In the genomic region with DNA sequence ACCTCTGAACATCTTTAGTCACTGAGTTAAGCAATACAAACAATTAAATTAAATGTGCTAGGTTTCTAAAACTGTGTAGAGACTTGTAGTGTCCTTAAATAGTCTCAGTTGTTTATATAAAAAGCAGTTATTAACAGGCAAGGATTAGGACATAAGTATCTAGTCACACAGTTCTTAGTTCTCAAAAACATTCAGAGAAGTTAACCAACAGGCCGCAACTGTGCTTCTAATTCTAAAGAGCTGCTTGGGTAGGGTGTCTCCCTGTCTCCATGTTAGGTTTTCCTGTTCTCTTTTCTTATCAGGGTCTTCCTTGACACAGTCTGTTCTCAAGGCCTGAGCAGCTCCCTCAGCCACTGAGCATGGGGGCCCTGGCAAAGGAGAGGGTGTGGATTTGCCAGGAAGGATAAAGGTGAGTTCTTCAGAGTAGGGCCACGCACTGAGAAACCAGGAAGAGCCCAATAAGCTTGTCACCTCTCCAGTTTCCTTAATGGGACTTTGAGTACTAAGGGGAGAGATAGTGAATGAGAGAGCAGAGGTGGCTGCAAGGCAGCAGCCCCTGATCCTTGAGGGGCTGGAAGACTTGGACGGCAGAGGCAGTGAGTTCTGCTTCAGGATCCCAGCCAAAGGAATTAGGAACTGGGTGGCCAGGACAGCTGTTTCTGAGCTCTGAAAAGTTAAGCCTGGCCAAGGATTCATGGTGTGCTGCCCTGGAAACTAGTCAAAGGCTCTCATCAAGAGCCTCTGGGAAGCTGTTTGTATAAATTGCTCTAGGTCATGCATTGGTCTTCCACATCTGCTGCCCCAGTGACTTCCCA, we compare ENCODE assay signal across 17 cellular contexts.
DNase-seq lines count a peak whose midpoint lies in the region; ATAC-seq and TF ChIP-seq lines count a peak whose summit lies in the region.
"Had no signal": no experiment of that assay in that cellular context is flagged by ENCODE, and none has a peak within 500 bp of the region (broad histone marks: within the 10 kb centered on the region; RNA-seq: fewer than 3 reads in every experiment).

No MANE protein-coding gene starts in this region.

- WGBS in transverse colon (ENCODE audit: low coverage in 1 of 2), 2 donors = 57 to 80% methylated on average over 1 to 3 of the region's 3 CpGs

- H3K4me3 ChIP-seq in OCI-LY7 (ENCODE audit: low read depth, low read length, poor library complexity, severe bottlenecking) (no peak overlapping the region), mucosa of rectum (ENCODE audit: low read length in 2 of 2) (no peak overlapping the region), transverse colon (no peak overlapping the region)
- H3K4me3 ChIP-seq: GM12878, lung, upper lobe of left lung had no signal

- BruUV-seq in OCI-LY7 (replicated peaks; lab: Mats Ljungman, UMichigan) = no TSS peak

- H3K79me2 ChIP-seq in OCI-LY7 (ENCODE audit: insufficient read depth, low read depth, low read length) = no peaks in the 10 kb centered on the region
- H3K79me2 ChIP-seq: parathyroid adenoma had no signal

- intact Hi-C loops in OCI-LY7 (cut with micrococcal nuclease; ENCODE audit: unreplicated experiment) (no loop called here), transverse colon (cut with DNase I; ENCODE audit: low total_unique reads) (no loop called here), posterior cingulate gyrus (cut with DNase I) (no loop called here)

- TF ChIP-seq CTCF in OCI-LY7 (conservative IDR thresholded peaks at IDR 0.05; ENCODE audit: low read length) (no peak), transverse colon (IDR thresholded peaks at IDR 0.05) (no peak)

- H3K9me3 ChIP-seq in OCI-LY7 (ENCODE audit: low read length) = no peaks in the 10 kb centered on the region
- no peaks in the 10 kb centered on the region for H3K9me3 ChIP-seq in mucosa of rectum (ENCODE audit: control insufficient read depth in 2 of 2, low read length in 2 of 2)
- H3K9me3 ChIP-seq in transverse colon = no peaks in the 10 kb centered on the region
- H3K9me3 ChIP-seq: upper lobe of left lung had no signal

- H3K4me2 ChIP-seq in OCI-LY7 (ENCODE audit: low read length) = no peak overlapping the region

- ATAC-seq in HG03196 (IDR thresholded peaks at IDR 0.05; ENCODE audit: unreplicated experiment) (no peak), GM21529 (IDR thresholded peaks at IDR 0.05; ENCODE audit: unreplicated experiment) (no peak)
- ATAC-seq: GM12878 had no signal

- in situ Hi-C loops in transverse colon (cut with MboI; ENCODE audit: low pct_ligation_motif_present in 1 of 4, low pct_unique_long_range_greater_than_20kb in 1 of 4, low sequenced_read_pairs in 3 of 4) = no loop called here

- no peaks in the 10 kb centered on the region for H3K36me3 ChIP-seq in OCI-LY7 (ENCODE audit: insufficient read depth, low read length)
- no peaks in the 10 kb centered on the region for H3K36me3 ChIP-seq in mucosa of rectum (ENCODE audit: control insufficient read depth in 2 of 2, insufficient read depth in 2 of 2, low read length in 2 of 2)
- H3K36me3 ChIP-seq in transverse colon = no peaks in the 10 kb centered on the region
- H3K36me3 ChIP-seq: upper lobe of left lung had no signal

- POLR2A ChIA-PET in OCI-LY7 (lab: Charles Lee) = interaction anchor here (0.9 kb wide), 1 partner anchor 73 kb away, joined by 3 read pairs; no protein-coding TSS in a partner anchor

- DNase-seq in OCI-LY7 (ENCODE audit: low spot score) = no peak
- DNase-seq in fibroblast of gingiva (ENCODE audit: low read depth) = peak; percentile 27
- DNase-seq in transverse colon = peak; percentile 23
- DNase-seq in posterior cingulate gyrus = no peak
- DNase-seq: activated CD4-positive, CD25-positive, alpha-beta regulatory T cell; activated naive CD8-positive, alpha-beta T cell treated with anti-CD3 and anti-CD28 coated beads for 36 hours; NCI-H1092; stimulated activated CD4-positive, alpha-beta T cell treated with anti-CD3 and anti-CD28 coated beads, Interleukin-1b, Interleukin-23, amount 100 ng/mL, for 48 hours; stimulated activated CD8-positive, alpha-beta memory T cell treated with anti-CD3 and anti-CD28 coated beads, Interleukin-4, amount 100 ng/mL, for 48 hours; SW 1271; upper lobe of left lung had no signal

- H2AFZ ChIP-seq in OCI-LY7 (ENCODE audit: low read length) = peak overlapping the region; percentile 20; the same call in 1 of the 2 replicates
- H2AFZ ChIP-seq: parathyroid adenoma had no signal

- CTCF ChIA-PET in OCI-LY7 (lab: Charles Lee; ENCODE audit: unreplicated experiment) = no interaction called here

- H3K27ac ChIP-seq in OCI-LY7 (ENCODE audit: low read depth, low read length, poor library complexity, severe bottlenecking) (no peak overlapping the region), mucosa of rectum (ENCODE audit: low read depth in 2 of 2, low read length in 2 of 2) (peak overlapping the region; percentile 36 to 53), transverse colon (peak overlapping the region; percentile 21 to 54 (median 30))
- H3K27ac ChIP-seq: parathyroid adenoma had no signal

- no peak for TF ChIP-seq POLR2A in transverse colon (IDR thresholded peaks at IDR 0.05)

- TF ChIP-seq EP300 in transverse colon (IDR thresholded peaks at IDR 0.05; ENCODE audit: low read depth) = no peak

- H3K9me2 ChIP-seq in OCI-LY7 (ENCODE audit: insufficient read depth, low read length) = no peaks in the 10 kb centered on the region

- H3K4me1 ChIP-seq in OCI-LY7 (ENCODE audit: insufficient read depth, low read length, poor library complexity, severe bottlenecking) (peaks cover 14% of the 10 kb centered on the region), mucosa of rectum (ENCODE audit: control insufficient read depth in 2 of 2, insufficient read depth in 2 of 2, low read length in 2 of 2) (peaks cover 4 to 17% of the 10 kb centered on the region in 2 donors), transverse colon (peaks cover 0 to 26% (median 5%) of the 10 kb centered on the region in 4 donors)
- H3K4me1 ChIP-seq: parathyroid adenoma had no signal

- no peaks in the 10 kb centered on the region for H4K20me1 ChIP-seq in OCI-LY7 (ENCODE audit: insufficient read depth, low read length)

- H3K9ac ChIP-seq in mucosa of rectum (ENCODE audit: low read depth in 1 of 2, low read length in 2 of 2) = no peak overlapping the region
- H3K9ac ChIP-seq: parathyroid adenoma had no signal

- no peaks in the 10 kb centered on the region for H3K27me3 ChIP-seq in mucosa of rectum (ENCODE audit: control insufficient read depth in 2 of 2, insufficient read depth in 2 of 2, low read length in 2 of 2)
- H3K27me3 ChIP-seq in transverse colon = no peaks in the 10 kb centered on the region
- H3K27me3 ChIP-seq: upper lobe of left lung had no signal

Comparison
In these comparisons a context has a peak if more than half of its experiments do, and no peak if none do; other contexts are left out.
1. DNase-seq: peak in fibroblast of gingiva (single experiment) and transverse colon (single experiment); none in OCI-LY7 (single experiment) and posterior cingulate gyrus (0 of 10).